ENCODE assay signal across 8 cellular contexts in the genomic region with DNA sequence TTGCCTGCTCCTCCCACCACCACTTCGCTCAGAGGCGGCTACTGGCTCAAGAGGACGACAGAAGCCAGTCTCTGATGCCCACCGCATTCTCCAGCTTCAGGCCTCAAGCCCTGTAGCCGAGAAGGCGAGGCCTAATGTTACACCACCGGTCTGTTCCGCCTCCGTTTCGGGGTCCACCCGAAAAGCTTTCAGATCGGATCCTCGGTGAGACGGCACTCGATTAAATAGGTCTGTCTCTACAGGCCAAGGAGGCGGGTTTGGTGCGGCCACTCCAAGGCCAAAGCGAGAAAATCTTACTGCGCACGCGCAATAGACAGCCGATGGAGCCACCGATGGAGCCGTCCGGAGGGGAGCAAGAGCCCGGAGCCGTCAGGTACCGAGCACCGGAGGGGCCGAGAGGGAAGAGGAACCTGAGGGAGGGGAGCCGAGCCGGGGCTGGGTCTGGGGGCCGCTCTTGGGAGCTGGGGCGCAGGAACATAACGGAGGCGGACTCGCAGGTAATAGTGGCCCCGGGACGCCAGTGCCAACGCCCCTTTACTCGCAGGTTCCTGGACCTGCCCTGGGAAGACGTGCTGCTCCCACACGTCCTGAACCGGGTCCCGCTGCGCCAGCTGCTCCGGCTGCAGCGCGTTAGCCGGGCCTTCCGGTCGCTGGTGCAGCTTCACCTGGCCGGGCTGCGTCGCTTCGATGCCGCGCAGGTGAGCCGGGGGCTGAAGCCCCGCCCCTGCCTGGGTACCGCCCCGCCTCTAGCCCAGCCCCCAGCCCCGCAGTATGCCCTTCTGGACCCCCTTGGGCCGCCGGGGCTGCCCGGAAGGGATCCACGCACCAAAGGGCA. TPM values are rescaled to one million over a fixed set of nuclear protein-coding genes. Genes with fewer than 3 reads are reported as not detected.
DNase-seq lines count a peak whose midpoint lies in the region; ATAC-seq and TF ChIP-seq lines count a peak whose summit lies in the region.

A gene with protein sequence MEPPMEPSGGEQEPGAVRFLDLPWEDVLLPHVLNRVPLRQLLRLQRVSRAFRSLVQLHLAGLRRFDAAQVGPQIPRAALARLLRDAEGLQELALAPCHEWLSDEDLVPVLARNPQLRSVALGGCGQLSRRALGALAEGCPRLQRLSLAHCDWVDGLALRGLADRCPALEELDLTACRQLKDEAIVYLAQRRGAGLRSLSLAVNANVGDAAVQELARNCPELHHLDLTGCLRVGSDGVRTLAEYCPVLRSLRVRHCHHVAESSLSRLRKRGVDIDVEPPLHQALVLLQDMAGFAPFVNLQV (plus strand): TSS at position 27 of the 835 bp plus-strand sequence. CDS start 294 bp downstream, at position 321.

- peak; percentile 86 to 98 (median 96) for DNase-seq in CD8-positive, alpha-beta T cell
- DNase-seq in HS-5 (ENCODE audit: low read depth): peak; percentile 96
- peak; percentile 91 for DNase-seq in NK-92 treated with Interleukin-12 subunit alpha and Interleukin-12 subunit beta, amount 100 ng/mL, for 24 hours (lab: John Stamatoyannopoulos, UW)
- peak; percentile 99 for DNase-seq in activated CD8-positive, alpha-beta memory T cell treated with anti-CD3 and anti-CD28 coated beads for 24 hours
- DNase-seq in effector CD4-positive, alpha-beta T cell: peak; percentile 88
- DNase-seq in lung microvascular endothelial cell (ENCODE audit: low read depth in 2 of 2): peak; percentile 95 to 97
- DNase-seq in stimulated activated CD4-positive, alpha-beta T cell treated with anti-CD3 and anti-CD28 coated beads, TNF-alpha, amount 100 ng/mL, for 48 hours (ENCODE audit: low read depth in 3 of 3): peak; percentile 94 to 99 (median 96)

- H3K4me3 Mint-ChIP-seq in CD8-positive, alpha-beta T cell: peak within 1 kb of the TSS; percentile 95

- no peaks in the 10 kb centered on the region for H3K9me3 Mint-ChIP-seq in CD8-positive, alpha-beta T cell

- peaks cover 39% of the 10 kb centered on the region for H3K4me1 Mint-ChIP-seq in CD8-positive, alpha-beta T cell (ENCODE audit: low read depth)

- peak within 1 kb of the TSS; percentile 79 for H3K27ac ChIP-seq in CD8-positive, alpha-beta T cell (ENCODE audit: low read depth, low read length)

- H3K9me3 ChIP-seq in CD8-positive, alpha-beta T cell (ENCODE audit: low read length): no peaks in the 10 kb centered on the region

- peaks cover 15% of the 10 kb centered on the region for H3K27me3 Mint-ChIP-seq in CD8-positive, alpha-beta T cell (ENCODE audit: low read depth)

- H3K36me3 Mint-ChIP-seq in CD8-positive, alpha-beta T cell: peaks cover 15% of the 10 kb centered on the region

- CTCF ChIA-PET in CD8-positive, alpha-beta T cell (lab: Charles Lee): interaction anchor here (1.1 to 5.4 kb wide), 11 partner anchors 8 to 190 kb away, joined by 3 to 45 read pairs (median 17); a partner anchor contains a TSS

- peaks cover 1% of the 10 kb centered on the region for H3K36me3 ChIP-seq in CD8-positive, alpha-beta T cell (ENCODE audit: insufficient read depth, low read length)

- H3K27ac Mint-ChIP-seq in CD8-positive, alpha-beta T cell: peak within 1 kb of the TSS; percentile 91

- peaks cover 36% of the 10 kb centered on the region for H3K4me1 ChIP-seq in CD8-positive, alpha-beta T cell (ENCODE audit: insufficient read depth, low read length)

- H3K4me3 ChIP-seq in CD8-positive, alpha-beta T cell (ENCODE audit: low read depth, low read length): peak within 1 kb of the TSS; percentile 81

- ATAC-seq in CD8-positive, alpha-beta T cell: peak; percentile 70
- ATAC-seq in GM19468 (IDR thresholded peaks at IDR 0.05; ENCODE audit: extremely low read depth, unreplicated experiment): peak; percentile 28

- H3K27me3 ChIP-seq in CD8-positive, alpha-beta T cell (ENCODE audit: insufficient read depth, low read length): peaks cover 6% of the 10 kb centered on the region

- POLR2A ChIA-PET in CD8-positive, alpha-beta T cell (lab: Charles Lee): interaction anchor here (0.5 to 6.3 kb wide), 17 partner anchors 9 to 390 kb away, joined by 3 to 66 read pairs (median 6); a partner anchor contains a TSS

- intact Hi-C loops in CD8-positive, alpha-beta T cell (cut with DNase I, micrococcal nuclease): loop anchor here (1.0 to 10.0 kb wide), 13 partner anchors 11 to 366 kb away; a partner anchor contains a TSS

- no peak for TF ChIP-seq CTCF in CD8-positive, alpha-beta T cell (IDR thresholded peaks at IDR 0.05)

RNA-seq across cellular contexts. Expression of the gene that starts here (rescaled TPM):
- 1 to 10 TPM; 7.0 to 7.9 TPM for total RNA-seq in CD8-positive, alpha-beta T cell
- 4.8 and 6.3 TPM in 2 replicates for total RNA-seq in lung microvascular endothelial cell

Comparison
In these comparisons a context has a peak if more than half of its experiments do, and no peak if none do; other contexts are left out.
1. Peak in every context shown above with its lines: DNase-seq, ATAC-seq, H3K4me3 ChIP-seq and H3K27ac ChIP-seq.